ENCODE assay signal across 8 cellular contexts in the genomic region with DNA sequence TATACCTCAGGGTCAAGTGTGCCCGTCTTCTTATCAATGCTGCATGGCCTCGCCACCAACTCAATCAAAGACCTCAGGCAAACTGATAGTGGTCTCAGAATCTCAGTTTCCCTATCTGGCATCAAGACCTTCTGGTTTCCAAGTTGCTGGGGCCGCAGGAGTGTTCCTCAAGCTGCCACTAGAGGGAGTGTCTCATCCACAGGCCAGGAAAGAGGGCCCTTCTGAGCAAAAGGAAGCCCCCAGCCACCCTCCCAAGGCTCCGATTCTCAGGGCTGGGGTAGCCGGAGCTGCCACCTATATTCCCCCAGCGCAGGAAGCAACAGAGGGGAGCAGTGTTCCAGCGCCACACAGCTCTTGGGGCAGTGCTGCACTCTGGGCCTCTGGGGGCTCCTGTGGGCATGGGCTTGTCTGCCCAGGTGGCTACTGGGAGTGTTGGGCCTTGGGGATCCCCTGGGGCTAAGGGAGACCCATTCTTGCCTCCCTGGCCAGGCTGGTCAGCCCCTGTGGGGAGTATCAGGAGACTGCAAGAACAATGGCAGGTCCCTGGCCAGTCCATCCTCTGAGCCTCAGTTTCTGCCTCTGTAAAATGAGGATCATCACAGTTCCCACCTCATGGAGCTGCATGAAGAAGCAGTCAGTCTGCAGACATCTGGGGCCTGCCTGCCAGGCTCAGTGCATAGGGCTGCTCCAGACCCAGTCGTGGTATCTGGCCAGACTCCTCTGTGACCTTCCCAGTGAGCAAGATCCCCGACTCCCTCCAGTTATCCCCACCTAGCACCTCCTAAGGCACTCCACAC. TPM values are rescaled to one million over a fixed set of nuclear protein-coding genes. Genes with fewer than 3 reads are reported as not detected.
DNase-seq lines count a peak whose midpoint lies in the region; ATAC-seq and TF ChIP-seq lines count a peak whose summit lies in the region.

No MANE protein-coding gene starts in this region.

- no peaks in the 10 kb centered on the region for H3K79me1 ChIP-seq in mesenchymal stem cell (replicated peaks; ENCODE audit: low read length, poor library complexity, severe bottlenecking)

- H3K9me3 ChIP-seq in mesenchymal stem cell (ENCODE audit: control insufficient read depth, low read length) = no peaks in the 10 kb centered on the region

- H2BK120ac ChIP-seq in mesenchymal stem cell (ENCODE audit: low read depth, low read length) = no peak overlapping the region

- no peak overlapping the region for H2AFZ ChIP-seq in mesenchymal stem cell (ENCODE audit: low read depth, low read length)

- no peak overlapping the region for H3K14ac ChIP-seq in mesenchymal stem cell (ENCODE audit: low read length in 2 of 2)

- no peak overlapping the region for H4K91ac ChIP-seq in mesenchymal stem cell (ENCODE audit: low read length)

- TF ChIP-seq CTCF in GM06990 (IDR thresholded peaks at IDR 0.05; ENCODE audit: insufficient read depth, low read length, poor library complexity, severe bottlenecking) = peak; percentile 94

- ATAC-seq in GM21526 (IDR thresholded peaks at IDR 0.05; ENCODE audit: low FRiP score, unreplicated experiment) (no peak), GM21576 (IDR thresholded peaks at IDR 0.05; ENCODE audit: unreplicated experiment) (no peak)

- no peak overlapping the region for H3K23ac ChIP-seq in mesenchymal stem cell (ENCODE audit: low read length in 2 of 2)

- no peak overlapping the region for H4K8ac ChIP-seq in mesenchymal stem cell (ENCODE audit: low read length)

- H3K27ac ChIP-seq in mesenchymal stem cell (ENCODE audit: low read length, poor library complexity, severe bottlenecking) = no peak overlapping the region

- no peak overlapping the region for H3K4me3 ChIP-seq in GM06990 (replicated peaks; ENCODE audit: low read depth, low read length)
- no peak overlapping the region for H3K4me3 ChIP-seq in mesenchymal stem cell (ENCODE audit: insufficient read depth in 1 of 2, low read depth in 1 of 2, low read length in 2 of 2)

- H3K18ac ChIP-seq in mesenchymal stem cell (ENCODE audit: low read depth in 1 of 2, low read length in 2 of 2) = no peak overlapping the region

- no peak overlapping the region for H2BK15ac ChIP-seq in mesenchymal stem cell (ENCODE audit: low read depth, poor library complexity, severe bottlenecking)

- no peak overlapping the region for H3K9ac ChIP-seq in mesenchymal stem cell (ENCODE audit: low read length)

- DNase-seq in GM06990 (ENCODE audit: extremely low read depth, insufficient read length) (no peak), NCI-H1048 (lab: John Stamatoyannopoulos, UW) (peak; percentile 2), dedifferentiated amniotic fluid mesenchymal stem cell (ENCODE audit: extremely low spot score) (peak; percentile 61), mesenchymal stem cell (peak; percentile 55)
- peak; percentile 56 for DNase-seq in activated CD4-positive, alpha-beta T cell treated with anti-CD3 and anti-CD28 coated beads, Interleukin-2, amount 50 U/mL, for 1 hour
- DNase-seq in stimulated activated CD8-positive, alpha-beta memory T cell treated with anti-CD3 and anti-CD28 coated beads, Interleukin-7, amount 100 ng/mL, for 1 hour (ENCODE audit: low read depth in 2 of 2) = peak; percentile 5 to 17

- no peak overlapping the region for H3K4me2 ChIP-seq in mesenchymal stem cell (ENCODE audit: low read length, poor library complexity, severe bottlenecking)

- 30% methylated on average over 9 of the region's 9 CpGs for WGBS in mesenchymal stem cell

- no peak overlapping the region for H2BK12ac ChIP-seq in mesenchymal stem cell (ENCODE audit: low read length in 2 of 2)

- no peak overlapping the region for H3K4ac ChIP-seq in mesenchymal stem cell (ENCODE audit: low read depth in 1 of 2, low read length in 2 of 2)

- no peaks in the 10 kb centered on the region for H3K36me3 ChIP-seq in GM06990 (ENCODE audit: control insufficient read depth, insufficient read depth, low read length)
- H3K36me3 ChIP-seq in mesenchymal stem cell (ENCODE audit: control insufficient read depth in 1 of 2, insufficient read depth in 2 of 2, low read depth in 1 of 2, low read length in 2 of 2) = no peaks in the 10 kb centered on the region

- H3K27me3 ChIP-seq in GM06990 (replicated peaks; ENCODE audit: control insufficient read depth, insufficient read depth, low read length) (no peaks in the 10 kb centered on the region; the same call in none of the 2 replicates), mesenchymal stem cell (ENCODE audit: control insufficient read depth in 1 of 2, insufficient read depth in 1 of 2, low read length in 2 of 2) (peaks cover 0 to 37% of the 10 kb centered on the region in 2 experiments)

- peaks cover 4% of the 10 kb centered on the region for H3K4me1 ChIP-seq in mesenchymal stem cell (ENCODE audit: control insufficient read depth, insufficient read depth, low read depth, low read length)

- H2AK5ac ChIP-seq in mesenchymal stem cell (ENCODE audit: low read length, severe bottlenecking) = no peak overlapping the region

- H2BK5ac ChIP-seq in mesenchymal stem cell (ENCODE audit: low read depth, low read length, poor library complexity, severe bottlenecking) = no peak overlapping the region

RNA-seq across cellular contexts. Expression of gene SEC13, which starts 23.4 kb away (rescaled TPM):
- polyA plus RNA-seq in mesenchymal stem cell (2013, experiment 1 of 2) = 246 TPM
- 245 TPM for polyA plus RNA-seq in mesenchymal stem cell (2013, experiment 2 of 2)

RNA-seq across cellular contexts. Expression of gene GHRL, which starts 51.6 kb away (rescaled TPM):
- polyA plus RNA-seq in mesenchymal stem cell (2013, experiment 1 of 2) = not detected
- not detected for polyA plus RNA-seq in mesenchymal stem cell (2013, experiment 2 of 2)
